ENCODE assay signal across 20 cellular contexts in genomic region chr5:52024363-52024762, GRCh38.
"Had no signal": no experiment of that assay in that cellular context is flagged by ENCODE, and none has a peak within 500 bp of the region (broad histone marks: within the 10 kb centered on the region; RNA-seq: fewer than 3 reads in every experiment).

No MANE protein-coding gene starts in this region.

- H3K4me1 ChIP-seq: esophagus squamous epithelium, prostate gland, upper lobe of left lung had no signal

- H3K27ac ChIP-seq: cardiac muscle cell, esophagus squamous epithelium, prostate gland, thoracic aorta, upper lobe of left lung, VCaP had no signal

- H3K4me3 ChIP-seq: cardiac muscle cell, esophagus squamous epithelium, prostate gland, smooth muscle cell, thoracic aorta, upper lobe of left lung had no signal

- ATAC-seq: activated T-cell treated with anti-CD3 and anti-CD28 coated beads, Interleukin-2, amount 50 U/mL, for 72 hours; left colon; right cardiac atrium; stimulated activated memory B cell treated with anti-CD40 and anti-IgM and Interleukin-4, amounts not matched to agents 10 μg/mL and 1 μg/mL and 100 μg/mL, for 72 hours had no signal

- H3K27ac Mint-ChIP-seq: activated naive CD4-positive, alpha-beta T cell treated with anti-CD3 and anti-CD28 coated beads, Interleukin-2, amount 50 U/mL, for 24 hours; activated T-cell treated with anti-CD3 and anti-CD28 coated beads, Interleukin-2, amount 50 U/mL, for 72 hours; dendritic cell treated with granulocyte-macrophage colony-stimulating factor and Interleukin-4, amounts not matched to agents 40 ng/mL and 50 ng/mL, for 4 days; stimulated activated memory B cell treated with anti-CD40 and anti-IgM and Interleukin-4, amounts not matched to agents 10 μg/mL and 1 μg/mL and 100 μg/mL, for 72 hours had no signal

- H3K9me3 Mint-ChIP-seq: activated naive CD4-positive, alpha-beta T cell treated with anti-CD3 and anti-CD28 coated beads, Interleukin-2, amount 50 U/mL, for 24 hours; dendritic cell treated with granulocyte-macrophage colony-stimulating factor and Interleukin-4, amounts not matched to agents 40 ng/mL and 50 ng/mL, for 4 days had no signal

- H3K36me3 ChIP-seq: cardiac muscle cell, esophagus squamous epithelium, prostate gland, thoracic aorta, upper lobe of left lung had no signal

- H3K27me3 ChIP-seq: cardiac muscle cell, esophagus squamous epithelium, upper lobe of left lung had no signal

- H3K27me3 Mint-ChIP-seq: activated naive CD4-positive, alpha-beta T cell treated with anti-CD3 and anti-CD28 coated beads, Interleukin-2, amount 50 U/mL, for 24 hours; dendritic cell treated with granulocyte-macrophage colony-stimulating factor and Interleukin-4, amounts not matched to agents 40 ng/mL and 50 ng/mL, for 4 days; stimulated activated memory B cell treated with anti-CD40 and anti-IgM and Interleukin-4, amounts not matched to agents 10 μg/mL and 1 μg/mL and 100 μg/mL, for 72 hours had no signal

- DNase-seq: activated CD4-positive, alpha-beta T cell treated with anti-CD3 and anti-CD28 coated beads for 1 hour; activated CD4-positive, alpha-beta T cell treated with anti-CD3 and anti-CD28 coated beads, Interleukin-2, amount 50 U/mL, for 4 hours; activated effector memory CD4-positive, alpha-beta T cell treated with anti-CD3 and anti-CD28 coated beads, Interleukin-2, amount 50 U/mL, for 16 hours; activated T-cell treated with anti-CD3 and anti-CD28 coated beads, Interleukin-2, amount 50 U/mL, for 72 hours; effector CD8-positive, alpha-beta T cell; esophagus squamous epithelium; left colon; right cardiac atrium; stimulated activated CD4-positive, alpha-beta T cell treated with anti-CD3 and anti-CD28 coated beads, Interleukin-4, amount 100 ng/mL, for 1 hour; T-helper 2 cell; upper lobe of left lung had no signal

- H3K4me3 Mint-ChIP-seq: activated naive CD4-positive, alpha-beta T cell treated with anti-CD3 and anti-CD28 coated beads, Interleukin-2, amount 50 U/mL, for 24 hours; activated T-cell treated with anti-CD3 and anti-CD28 coated beads, Interleukin-2, amount 50 U/mL, for 72 hours; dendritic cell treated with granulocyte-macrophage colony-stimulating factor and Interleukin-4, amounts not matched to agents 40 ng/mL and 50 ng/mL, for 4 days; neural crest cell; stimulated activated memory B cell treated with anti-CD40 and anti-IgM and Interleukin-4, amounts not matched to agents 10 μg/mL and 1 μg/mL and 100 μg/mL, for 72 hours had no signal

- H3K4me2 ChIP-seq: smooth muscle cell had no signal

- H3K36me3 Mint-ChIP-seq: activated naive CD4-positive, alpha-beta T cell treated with anti-CD3 and anti-CD28 coated beads, Interleukin-2, amount 50 U/mL, for 24 hours; stimulated activated memory B cell treated with anti-CD40 and anti-IgM and Interleukin-4, amounts not matched to agents 10 μg/mL and 1 μg/mL and 100 μg/mL, for 72 hours had no signal

- H3K9me3 ChIP-seq: esophagus squamous epithelium, prostate gland, thoracic aorta, upper lobe of left lung had no signal

- H3K4me1 Mint-ChIP-seq: activated naive CD4-positive, alpha-beta T cell treated with anti-CD3 and anti-CD28 coated beads, Interleukin-2, amount 50 U/mL, for 24 hours; neural crest cell; stimulated activated memory B cell treated with anti-CD40 and anti-IgM and Interleukin-4, amounts not matched to agents 10 μg/mL and 1 μg/mL and 100 μg/mL, for 72 hours had no signal
